In genomic region chr14:104803916-104804371, GRCh38 we compare ENCODE assay signal across 2 cellular contexts.
TF ChIP-seq lines count a peak whose summit lies in the region.

No MANE protein-coding gene starts in this region.

TF ChIP-seq in SK-N-SH, 30 proteins besides CTCF, POLR2A, EP300 and RAD21:
- TF ChIP-seq IRF3 (IDR thresholded peaks at IDR 0.05; ENCODE audit: low read depth, low read length) (no peak), PBX3 (IDR thresholded peaks at IDR 0.05) (no peak), GABPA (IDR thresholded peaks at IDR 0.05; ENCODE audit: low read depth) (no peak), GATA2 (CRISPR knock-in tag; IDR thresholded peaks at IDR 0.05) (no peak), SMC3 (IDR thresholded peaks at IDR 0.05; ENCODE audit: low read depth, low read length) (no peak), RXRA (IDR thresholded peaks at IDR 0.05; ENCODE audit: borderline replicate concordance, low read depth) (no peak), RCOR1 (IDR thresholded peaks at IDR 0.05; ENCODE audit: low read length) (no peak), MXI1 (IDR thresholded peaks at IDR 0.05; ENCODE audit: low read depth, low read length) (no peak), TCF12 (IDR thresholded peaks at IDR 0.05) (no peak), TEAD4 (IDR thresholded peaks at IDR 0.05; ENCODE audit: borderline replicate concordance, insufficient read depth) (no peak), NRF1 (IDR thresholded peaks at IDR 0.05; ENCODE audit: low read depth, low read length) (no peak), SIN3A (IDR thresholded peaks at IDR 0.05; ENCODE audit: borderline replicate concordance, low read depth, low read length) (no peak), MAX (IDR thresholded peaks at IDR 0.05; ENCODE audit: low read depth) (no peak)

TF ChIP-seq in SK-N-SH treated with all-trans-retinoic acid at 6 μM for 48 hours, 23 proteins besides CTCF, POLR2A, EP300 and RAD21:
- no peak for TF ChIP-seq ZNF565 (CRISPR knock-in tag; conservative IDR thresholded peaks at IDR 0.05; ENCODE audit: low read depth)
- no peak for TF ChIP-seq PATZ1 (CRISPR knock-in tag; IDR thresholded peaks at IDR 0.05; ENCODE audit: borderline replicate concordance)
- TF ChIP-seq ZNF70 (CRISPR knock-in tag; IDR thresholded peaks at IDR 0.05), result no peak
- no peak for TF ChIP-seq POU6F1 (CRISPR knock-in tag; IDR thresholded peaks at IDR 0.05; ENCODE audit: borderline replicate concordance, low read depth)
- TF ChIP-seq ZFP3 (CRISPR knock-in tag; IDR thresholded peaks at IDR 0.05), result no peak
- no peak for TF ChIP-seq ESRRG (CRISPR knock-in tag; IDR thresholded peaks at IDR 0.05)
- no peak for TF ChIP-seq RARB (CRISPR knock-in tag; IDR thresholded peaks at IDR 0.05)
- no peak for TF ChIP-seq TOX (CRISPR knock-in tag; IDR thresholded peaks at IDR 0.05; ENCODE audit: borderline replicate concordance)
- TF ChIP-seq OSR1 (CRISPR knock-in tag; IDR thresholded peaks at IDR 0.05), result no peak
